ENCODE assay signal across 14 cellular contexts in genomic region chr10:71474702-71475242, GRCh38.
A peak's percentile ranks its signal among the peaks of the same experiment; 100 is the strongest.
DNase-seq lines count a peak whose midpoint lies in the region; ATAC-seq, FAIRE-seq and TF ChIP-seq lines count a peak whose summit lies in the region.
"Had no signal": no experiment of that assay in that cellular context is flagged by ENCODE, and none has a peak within 500 bp of the region (broad histone marks: within the 10 kb centered on the region; RNA-seq: fewer than 3 reads in every experiment).

No MANE protein-coding gene starts in this region.

- no peaks in the 10 kb centered on the region for H3K79me2 ChIP-seq in Karpas-422 (ENCODE audit: low read length)

- H3K27ac ChIP-seq in BLaER1 treated with 17β-estradiol and CSF1 and Interleukin-3, amounts not matched to agents 10 nM and 100 nM: peak overlapping the region in 10 of 11 experiments; percentile 27 to 81 (median 74); a peak in 19 of 22 replicates
- H3K27ac ChIP-seq in Karpas-422 (ENCODE audit: low read length) (no peak overlapping the region), ectodermal cell (ENCODE audit: insufficient read depth, low read depth, low read length, poor library complexity, severe bottlenecking) (peak overlapping the region; percentile 6), pancreas (peak overlapping the region; percentile 23 to 67 (median 36))
- H3K27ac ChIP-seq: SK-N-MC had no signal

- 81 to 87% methylated on average over 7 of the region's 7 CpGs for WGBS in ectodermal cell, 2 experiments
- 74 to 83% methylated on average over 7 of the region's 7 CpGs for WGBS in pancreas, 2 donors

- no peak for TF ChIP-seq CTCF in pancreas (IDR thresholded peaks at IDR 0.05)

- H3K27me3 Mint-ChIP-seq in T-cell: peaks cover 5 to 18% of the 10 kb centered on the region in 2 donors

- peak overlapping the region; percentile 80 to 96 (median 85) for H3K4me2 ChIP-seq in BLaER1 treated with 17β-estradiol and CSF1 and Interleukin-3, amounts not matched to agents 10 nM and 100 nM
- H3K4me2 ChIP-seq in Karpas-422 (ENCODE audit: low read depth, low read length, poor library complexity, severe bottlenecking): peak overlapping the region; percentile 8

- H3K4me3 Mint-ChIP-seq in T-cell: no peak overlapping the region

- H3K9me3 ChIP-seq in BLaER1 treated with 17β-estradiol and CSF1 and Interleukin-3, amounts not matched to agents 10 nM and 100 nM (replicated peaks in 1 of 11): no peaks in the 10 kb centered on the region
- no peaks in the 10 kb centered on the region for H3K9me3 ChIP-seq in Karpas-422 (ENCODE audit: low read length)
- no peaks in the 10 kb centered on the region for H3K9me3 ChIP-seq in ectodermal cell (ENCODE audit: control insufficient read depth, low read length)
- no peaks in the 10 kb centered on the region for H3K9me3 ChIP-seq in pancreas
- H3K9me3 ChIP-seq: MG63 had no signal

- FAIRE-seq in pancreas (lab: Jason Lieb, UNC): no peak
- FAIRE-seq: GM18507 had no signal

- DNase-seq in Karpas-422 (no peak), pancreas (no peak), T-cell (no peak)
- no peak for DNase-seq in NK-92 treated with Interleukin-12 subunit alpha and Interleukin-12 subunit beta, amount 100 ng/mL, for 24 hours (lab: John Stamatoyannopoulos, UW)
- DNase-seq: COR-L47, DMS153, MG63, NCI-H1105 had no signal

- H3K27ac Mint-ChIP-seq in T-cell: no peak overlapping the region

- no peak for ATAC-seq in pancreas
- no peak for ATAC-seq in HG03095 (IDR thresholded peaks at IDR 0.05; ENCODE audit: unreplicated experiment)
- no peak for ATAC-seq in T-cell (replicated peaks in 1 of 4)
- ATAC-seq: HCT116 had no signal

- no peaks in the 10 kb centered on the region for H3K9me2 ChIP-seq in Karpas-422 (replicated peaks; ENCODE audit: insufficient read depth, low read length)

- H3K27me3 ChIP-seq in BLaER1 treated with 17β-estradiol and CSF1 and Interleukin-3, amounts not matched to agents 10 nM and 100 nM: no peaks in the 10 kb centered on the region
- H3K27me3 ChIP-seq in Karpas-422 (ENCODE audit: low read length) (no peaks in the 10 kb centered on the region), ectodermal cell (ENCODE audit: control insufficient read depth, insufficient read depth, low read length, poor library complexity, severe bottlenecking) (no peaks in the 10 kb centered on the region), pancreas (no peaks in the 10 kb centered on the region)
- H3K27me3 ChIP-seq: MG63 had no signal

- no peaks in the 10 kb centered on the region for H3K36me3 ChIP-seq in BLaER1 treated with 17β-estradiol and CSF1 and Interleukin-3, amounts not matched to agents 10 nM and 100 nM
- H3K36me3 ChIP-seq in Karpas-422 (ENCODE audit: insufficient read depth, low read length): no peaks in the 10 kb centered on the region
- H3K36me3 ChIP-seq in ectodermal cell (ENCODE audit: control insufficient read depth, insufficient read depth, low read length): no peaks in the 10 kb centered on the region
- no peaks in the 10 kb centered on the region for H3K36me3 ChIP-seq in pancreas
- H3K36me3 ChIP-seq: MG63 had no signal

- CTCF ChIA-PET in T-cell (lab: Charles Lee): no interaction called here

- intact Hi-C loops in pancreas (cut with DNase I): no loop called here

- H4K20me1 ChIP-seq in BLaER1 treated with 17β-estradiol and CSF1 and Interleukin-3, amounts not matched to agents 10 nM and 100 nM: no peaks in the 10 kb centered on the region
- no peaks in the 10 kb centered on the region for H4K20me1 ChIP-seq in Karpas-422 (ENCODE audit: insufficient read depth, low read depth, low read length)

- H3K36me3 Mint-ChIP-seq in T-cell: no peaks in the 10 kb centered on the region

- H3K4me1 Mint-ChIP-seq in T-cell: peaks cover 5 to 8% (median 8%) of the 10 kb centered on the region in 3 donors

- H2AFZ ChIP-seq in Karpas-422 (ENCODE audit: low read length): no peak overlapping the region

- peaks cover 26 to 38% (median 33%) of the 10 kb centered on the region in 10 experiments for H3K4me1 ChIP-seq in BLaER1 treated with 17β-estradiol and CSF1 and Interleukin-3, amounts not matched to agents 10 nM and 100 nM
- H3K4me1 ChIP-seq in Karpas-422 (ENCODE audit: low read length) (peaks cover 10% of the 10 kb centered on the region), ectodermal cell (ENCODE audit: control insufficient read depth, insufficient read depth, low read length) (peaks cover 7% of the 10 kb centered on the region), pancreas (peaks cover 0 to 10% (median 9%) of the 10 kb centered on the region in 3 donors)

- H3K9ac ChIP-seq in BLaER1 treated with 17β-estradiol and CSF1 and Interleukin-3, amounts not matched to agents 10 nM and 100 nM: peak overlapping the region in 9 of 11 experiments; percentile 41 to 67 (median 60); a peak in 16 of 22 replicates
- H3K9ac ChIP-seq in Karpas-422 (ENCODE audit: low read length): no peak overlapping the region

- peak overlapping the region in 8 of 10 experiments; percentile 25 to 56 (median 43); a peak in 11 of 20 replicates for H3K4me3 ChIP-seq in BLaER1 treated with 17β-estradiol and CSF1 and Interleukin-3, amounts not matched to agents 10 nM and 100 nM
- H3K4me3 ChIP-seq in Karpas-422 (ENCODE audit: low read length) (no peak overlapping the region), ectodermal cell (ENCODE audit: insufficient read depth, low read depth, low read length) (no peak overlapping the region), pancreas (no peak overlapping the region)
- H3K4me3 ChIP-seq: MG63, SK-N-MC had no signal

- H3K9me3 Mint-ChIP-seq in T-cell: no peaks in the 10 kb centered on the region

- POLR2A ChIA-PET in T-cell (lab: Charles Lee): no interaction called here

Comparison
In these comparisons a context has a peak if more than half of its experiments do, and no peak if none do; other contexts are left out.
1. H3K4me3 ChIP-seq: peak in BLaER1 treated with 17β-estradiol and CSF1 and Interleukin-3, amounts not matched to agents 10 nM and 100 nM (8 of 10); none in Karpas-422 (single experiment), ectodermal cell (single experiment) and pancreas (0 of 4).